18 cellular contexts compared by ENCODE assay signal in genomic region chr9:121550041-121550440, GRCh38. TPM values are rescaled to one million over a fixed set of nuclear protein-coding genes. Genes with fewer than 3 reads are reported as not detected.
DNase-seq lines count a peak whose midpoint lies in the region; ATAC-seq and TF ChIP-seq lines count a peak whose summit lies in the region.
"Had no signal": no experiment of that assay in that cellular context is flagged by ENCODE, and none has a peak within 500 bp of the region (broad histone marks: within the 10 kb centered on the region; RNA-seq: fewer than 3 reads in every experiment).

No MANE protein-coding gene starts in this region.

- no peak for TF ChIP-seq POLR2A in prostate gland (IDR thresholded peaks at IDR 0.05)

- no peaks in the 10 kb centered on the region for H3K79me2 ChIP-seq in ACC112 (ENCODE audit: control insufficient read depth, insufficient read depth, low read length, unreplicated experiment)
- H3K79me2 ChIP-seq in GM23338 (replicated peaks; ENCODE audit: insufficient read depth): no peaks in the 10 kb centered on the region
- no peaks in the 10 kb centered on the region for H3K79me2 ChIP-seq in neural cell (replicated peaks; ENCODE audit: insufficient read depth, low read length)

- H3K4me1 Mint-ChIP-seq in GM23338: peaks cover 3% of the 10 kb centered on the region; the same call in 1 of the 3 replicates
- H3K4me1 Mint-ChIP-seq in WTC11: peaks cover 12% of the 10 kb centered on the region
- no peaks in the 10 kb centered on the region for H3K4me1 Mint-ChIP-seq in endothelial cell (ENCODE audit: unreplicated experiment)

- no peak for ATAC-seq in GM23338
- no peak for ATAC-seq in WTC11

- intact Hi-C loops in prostate gland (cut with DNase I): no loop called here

- H3K9me3 Mint-ChIP-seq in GM23338 (no peaks in the 10 kb centered on the region; the same call in 2 of the 3 replicates), WTC11 (no peaks in the 10 kb centered on the region), endothelial cell (ENCODE audit: unreplicated experiment) (no peaks in the 10 kb centered on the region)
- H3K9me3 Mint-ChIP-seq: activated naive CD4-positive, alpha-beta T cell treated with anti-CD3 and anti-CD28 coated beads for 36 hours; activated T-cell treated with anti-CD3 and anti-CD28 coated beads, Interleukin-2, amount 50 U/mL, for 4 hours; stimulated activated naive B cell treated with anti-CD40 and anti-IgM and Interleukin-4, amounts not matched to agents 10 μg/mL and 1 μg/mL and 100 μg/mL, for 72 hours had no signal

- H3K9ac ChIP-seq in neural cell (ENCODE audit: low read length): no peak overlapping the region
- H3K9ac ChIP-seq: KMS-11 had no signal

- WGBS in prostate gland: 78% methylated on average over 6 of the region's 6 CpGs

- H2AFZ ChIP-seq in ACC112 (ENCODE audit: low read length, unreplicated experiment): no peak overlapping the region
- H2AFZ ChIP-seq in GM23338: no peak overlapping the region
- H2AFZ ChIP-seq in neural cell (ENCODE audit: low read depth, low read length): no peak overlapping the region

- H3K9me3 ChIP-seq in neural cell (ENCODE audit: low read length): no peaks in the 10 kb centered on the region
- H3K9me3 ChIP-seq in prostate gland: no peaks in the 10 kb centered on the region
- H3K9me3 ChIP-seq: ovary, sigmoid colon had no signal

- CTCF ChIA-PET in WTC11 (lab: Charles Lee): interaction anchor here (0.6 to 2.4 kb wide), 56 partner anchors 10 to 452 kb away, joined by 3 to 28 read pairs (median 4); partner anchors contain the start of gene GGTA1

- H3K4me2 ChIP-seq in GM23338 (peak overlapping the region; percentile 78; the same call in 1 of the 2 replicates), neural cell (ENCODE audit: low read length) (no peak overlapping the region)

- no peaks in the 10 kb centered on the region for H3K27me3 ChIP-seq in ACC112 (ENCODE audit: insufficient read depth, low read length)
- H3K27me3 ChIP-seq in GM23338 (ENCODE audit: insufficient read depth): peaks cover 20% of the 10 kb centered on the region; the same call in 1 of the 2 replicates
- H3K27me3 ChIP-seq in neural cell (ENCODE audit: insufficient read depth, low read depth, low read length): no peaks in the 10 kb centered on the region
- H3K27me3 ChIP-seq in prostate gland (replicated peaks; ENCODE audit: insufficient read depth): no peaks in the 10 kb centered on the region
- H3K27me3 ChIP-seq: ovary, sigmoid colon had no signal

- H3K36me3 ChIP-seq in ACC112 (ENCODE audit: insufficient read depth, low read length) (no peaks in the 10 kb centered on the region), GM23338 (ENCODE audit: insufficient read depth) (no peaks in the 10 kb centered on the region), neural cell (ENCODE audit: insufficient read depth, low read length) (no peaks in the 10 kb centered on the region), prostate gland (no peaks in the 10 kb centered on the region)
- H3K36me3 ChIP-seq: ovary, sigmoid colon had no signal

- 0 out of 2 replicates have a peak overlapping the region, but pooled peaks have one; percentile 58 for H3K4me3 ChIP-seq in ACC112 (ENCODE audit: low read depth, low read length)
- peak overlapping the region; percentile 68; the same call in 1 of the 2 replicates for H3K4me3 ChIP-seq in GM23338
- peak overlapping the region; percentile 61 for H3K4me3 ChIP-seq in neural cell (ENCODE audit: low read length)
- H3K4me3 ChIP-seq in prostate gland: no peak overlapping the region
- H3K4me3 ChIP-seq: lung had no signal

- H3K27ac Mint-ChIP-seq in GM23338 (no peak overlapping the region), WTC11 (no peak overlapping the region), endothelial cell (ENCODE audit: unreplicated experiment) (no peak overlapping the region)
- H3K27ac Mint-ChIP-seq: activated naive CD4-positive, alpha-beta T cell treated with anti-CD3 and anti-CD28 coated beads for 36 hours; stimulated activated naive B cell treated with anti-CD40 and anti-IgM and Interleukin-4, amounts not matched to agents 10 μg/mL and 1 μg/mL and 100 μg/mL, for 72 hours had no signal

- H3K27ac ChIP-seq in ACC112 (ENCODE audit: low read depth, low read length) (no peak overlapping the region), GM23338 (ENCODE audit: low read depth) (no peak overlapping the region), neural cell (ENCODE audit: low read length) (no peak overlapping the region), prostate gland (no peak overlapping the region)
- H3K27ac ChIP-seq: epithelial cell of prostate, foreskin keratinocyte, KMS-11, ovary had no signal

- H3K36me3 Mint-ChIP-seq in GM23338 (ENCODE audit: low read depth) (no peaks in the 10 kb centered on the region), WTC11 (no peaks in the 10 kb centered on the region), endothelial cell (ENCODE audit: low read depth, unreplicated experiment) (no peaks in the 10 kb centered on the region)
- H3K36me3 Mint-ChIP-seq: stimulated activated naive B cell treated with anti-CD40 and anti-IgM and Interleukin-4, amounts not matched to agents 10 μg/mL and 1 μg/mL and 100 μg/mL, for 72 hours had no signal

- POLR2A ChIA-PET in WTC11 (lab: Charles Lee): no interaction called here

- TF ChIP-seq CTCF in GM23338 (conservative IDR thresholded peaks at IDR 0.05; ENCODE audit: low read depth in 2 of 2): no peak
- TF ChIP-seq CTCF in WTC11 (IDR thresholded peaks at IDR 0.05): no peak
- no peak for TF ChIP-seq CTCF in neural cell (IDR thresholded peaks at IDR 0.05; ENCODE audit: poor library complexity, severe bottlenecking)
- no peak for TF ChIP-seq CTCF in prostate gland (IDR thresholded peaks at IDR 0.05)
- no peak for TF ChIP-seq CTCF in endothelial cell (IDR thresholded peaks at IDR 0.05; ENCODE audit: unreplicated experiment)

- no peak for TF ChIP-seq RAD21 in neural cell (conservative IDR thresholded peaks at IDR 0.05)

- H3K4me1 ChIP-seq in ACC112 (ENCODE audit: control insufficient read depth, insufficient read depth, low read length, unreplicated experiment) (peaks cover 6% of the 10 kb centered on the region), GM23338 (ENCODE audit: insufficient read depth) (peaks cover 8% of the 10 kb centered on the region; the same call in 1 of the 2 replicates), prostate gland (replicated peaks) (no peaks in the 10 kb centered on the region)
- H3K4me1 ChIP-seq: foreskin keratinocyte had no signal

- H3K9me2 ChIP-seq in GM23338 (ENCODE audit: insufficient read depth): no peaks in the 10 kb centered on the region
- no peaks in the 10 kb centered on the region for H3K9me2 ChIP-seq in neural cell (ENCODE audit: insufficient read depth, low read length)

- H4K20me1 ChIP-seq in GM23338 (replicated peaks; ENCODE audit: insufficient read depth) (no peaks in the 10 kb centered on the region), neural cell (ENCODE audit: insufficient read depth) (no peaks in the 10 kb centered on the region)

- H3K27me3 Mint-ChIP-seq in GM23338 (ENCODE audit: insufficient read depth, low read depth, poor library complexity): peaks cover 28% of the 10 kb centered on the region
- peaks cover 6% of the 10 kb centered on the region for H3K27me3 Mint-ChIP-seq in WTC11 (ENCODE audit: low read depth)
- H3K27me3 Mint-ChIP-seq in endothelial cell (ENCODE audit: unreplicated experiment): peaks cover 6% of the 10 kb centered on the region

- H3K4me3 Mint-ChIP-seq in GM23338 (peak overlapping the region; percentile 67; the same call in 2 of the 3 replicates), WTC11 (peak overlapping the region; percentile 62), endothelial cell (ENCODE audit: unreplicated experiment) (no peak overlapping the region)
- H3K4me3 Mint-ChIP-seq: activated naive CD4-positive, alpha-beta T cell treated with anti-CD3 and anti-CD28 coated beads for 36 hours; activated T-cell treated with anti-CD3 and anti-CD28 coated beads, Interleukin-2, amount 50 U/mL, for 4 hours; stimulated activated naive B cell treated with anti-CD40 and anti-IgM and Interleukin-4, amounts not matched to agents 10 μg/mL and 1 μg/mL and 100 μg/mL, for 72 hours had no signal

- TF ChIP-seq EP300 in neural cell (conservative IDR thresholded peaks at IDR 0.05; ENCODE audit: poor library complexity, severe bottlenecking): no peak

- H3F3A ChIP-seq in GM23338 (replicated peaks; ENCODE audit: low read depth) (no peaks in the 10 kb centered on the region), neural cell (ENCODE audit: insufficient read depth, low read length, poor library complexity, severe bottlenecking) (no peaks in the 10 kb centered on the region)

- DNase-seq in GM23338 (ENCODE audit: low spot score) (no peak), WTC11 (ENCODE audit: low spot score) (no peak), prostate gland (ENCODE audit: low spot score) (no peak), DMS53 treated with DMSO at 0.1 percent for 48 hours (lab: John Stamatoyannopoulos, UW; ENCODE audit: unreplicated experiment) (no peak), NCI-H187 (lab: John Stamatoyannopoulos, UW) (no peak), endothelial cell (ENCODE audit: low spot score) (no peak)

TF ChIP-seq in GM23338, 12 proteins besides CTCF, POLR2A, EP300 and RAD21 (continues in another document):
- TF ChIP-seq EZH2 (IDR thresholded peaks at IDR 0.05; ENCODE audit: low read depth, unreplicated experiment) (no peak), JUNB (IDR thresholded peaks at IDR 0.05; ENCODE audit: unreplicated experiment) (no peak), ZNF331 (CRISPR knock-in tag; IDR thresholded peaks at IDR 0.05; ENCODE audit: low read depth) (no peak), EZH2phosphoT487 (IDR thresholded peaks at IDR 0.05; ENCODE audit: unreplicated experiment) (no peak)

TF ChIP-seq in WTC11, 78 proteins besides CTCF, POLR2A, EP300 and RAD21 (continues in another document):
- TF ChIP-seq SMAD4 (CRISPR knock-in tag; IDR thresholded peaks at IDR 0.05): no peak
- no peak for TF ChIP-seq KAT7 (CRISPR knock-in tag; IDR thresholded peaks at IDR 0.05; ENCODE audit: borderline replicate concordance)
- no peak for TF ChIP-seq ZNF263 (CRISPR knock-in tag; IDR thresholded peaks at IDR 0.05; ENCODE audit: low read depth)

RNA-seq across cellular contexts. Expression of gene GGTA1, which starts 50.4 kb away (rescaled TPM):
- total RNA-seq in GM23338 (2014; rRNA removed; shearing (Covaris generic)): not detected in 2 replicates
- polyA plus RNA-seq in GM23338 (2016; fragmentation: Nextera tagmentation; extraction: Ambion mirVana) (0.16 and 0.17 TPM in 2 replicates), neural cell (not detected in 2 replicates)
- total RNA-seq in WTC11 (2021) (not detected in 3 replicates), prostate gland (1 to 10 TPM; 1.9 to 2.4 TPM), endothelial cell (ENCODE audit: unreplicated experiment) (19.7 TPM)
- polyA minus RNA-seq in neural cell: not detected in 2 replicates
- total RNA-seq: activated naive CD4-positive, alpha-beta T cell treated with anti-CD3 and anti-CD28 coated beads for 36 hours; activated T-cell treated with anti-CD3 and anti-CD28 coated beads, Interleukin-2, amount 50 U/mL, for 4 hours; foreskin keratinocyte; myocyte had no signal
- polyA plus RNA-seq: foreskin keratinocyte had no signal

Comparison
In these comparisons a context has a peak if more than half of its experiments do, and no peak if none do; other contexts are left out.
1. H3K4me3 ChIP-seq: peak in ACC112 (single experiment), GM23338 (single experiment) and neural cell (single experiment); none in prostate gland (0 of 2).